ENCODE assay signal across 8 cellular contexts in genomic region chr11:45105233-45105992, GRCh38. TPM values are rescaled to one million over a fixed set of nuclear protein-coding genes. Genes with fewer than 3 reads are reported as not detected.
DNase-seq lines count a peak whose midpoint lies in the region; ATAC-seq and TF ChIP-seq lines count a peak whose summit lies in the region.

No MANE protein-coding gene starts in this region.

- H3K4me3 Mint-ChIP-seq in activated CD4-positive, alpha-beta memory T cell treated with anti-CD3 and anti-CD28 coated beads, Interleukin-2, amount 10 ng/mL, durations not matched to agents 7 days and 5 days: no peak overlapping the region
- no peak overlapping the region for H3K4me3 Mint-ChIP-seq in mesothelial cell of epicardium

- H3K27me3 Mint-ChIP-seq in activated CD4-positive, alpha-beta memory T cell treated with anti-CD3 and anti-CD28 coated beads, Interleukin-2, amount 10 ng/mL, durations not matched to agents 7 days and 5 days: peaks cover 20% of the 10 kb centered on the region
- H3K27me3 Mint-ChIP-seq in mesothelial cell of epicardium (ENCODE audit: low read depth): peaks cover 33% of the 10 kb centered on the region

- no peak overlapping the region for H3K4me3 ChIP-seq in effector memory CD4-positive, alpha-beta T cell (ENCODE audit: insufficient read depth, low read depth, low read length, poor library complexity, severe bottlenecking)

- H3K4me1 Mint-ChIP-seq in activated CD4-positive, alpha-beta memory T cell treated with anti-CD3 and anti-CD28 coated beads, Interleukin-2, amount 10 ng/mL, durations not matched to agents 7 days and 5 days: peaks cover 11% of the 10 kb centered on the region
- H3K4me1 Mint-ChIP-seq in mesothelial cell of epicardium: no peaks in the 10 kb centered on the region

- peak; percentile 98 for TF ChIP-seq CTCF in mesothelial cell of epicardium (IDR thresholded peaks at IDR 0.05; ENCODE audit: unreplicated experiment)

- ATAC-seq in HG02973 (IDR thresholded peaks at IDR 0.05; ENCODE audit: unreplicated experiment) (peak; percentile 64), HG02588 (IDR thresholded peaks at IDR 0.05; ENCODE audit: unreplicated experiment) (no peak)

- CTCF ChIA-PET in activated CD4-positive, alpha-beta memory T cell treated with anti-CD3 and anti-CD28 coated beads, Interleukin-2, amount 10 ng/mL, durations not matched to agents 7 days and 5 days (lab: Charles Lee): interaction anchor here (0.6 to 9.2 kb wide), 23 partner anchors 9 to 498 kb away, joined by 3 to 315 read pairs (median 3); no protein-coding TSS in a partner anchor

- peaks cover 8% of the 10 kb centered on the region for H3K4me1 ChIP-seq in effector memory CD4-positive, alpha-beta T cell (ENCODE audit: control insufficient read depth, insufficient read depth, low read length, poor library complexity, severe bottlenecking)

- H3K27ac ChIP-seq in effector memory CD4-positive, alpha-beta T cell (ENCODE audit: insufficient read depth, low read length, poor library complexity, severe bottlenecking): no peak overlapping the region

- POLR2A ChIA-PET in activated CD4-positive, alpha-beta memory T cell treated with anti-CD3 and anti-CD28 coated beads, Interleukin-2, amount 10 ng/mL, durations not matched to agents 7 days and 5 days (lab: Charles Lee): interaction anchor here (2.3 kb wide), 1 partner anchor 169 kb away, joined by 12 read pairs; no protein-coding TSS in a partner anchor

- H3K36me3 Mint-ChIP-seq in activated CD4-positive, alpha-beta memory T cell treated with anti-CD3 and anti-CD28 coated beads, Interleukin-2, amount 10 ng/mL, durations not matched to agents 7 days and 5 days (ENCODE audit: low read depth): no peaks in the 10 kb centered on the region
- H3K36me3 Mint-ChIP-seq in mesothelial cell of epicardium: no peaks in the 10 kb centered on the region

- no peaks in the 10 kb centered on the region for H3K9me3 ChIP-seq in effector memory CD4-positive, alpha-beta T cell (ENCODE audit: control insufficient read depth, low read length)

- no peak overlapping the region for H3K27ac Mint-ChIP-seq in activated CD4-positive, alpha-beta memory T cell treated with anti-CD3 and anti-CD28 coated beads, Interleukin-2, amount 10 ng/mL, durations not matched to agents 7 days and 5 days
- no peak overlapping the region for H3K27ac Mint-ChIP-seq in mesothelial cell of epicardium

- no peaks in the 10 kb centered on the region for H3K27me3 ChIP-seq in effector memory CD4-positive, alpha-beta T cell (replicated peaks; ENCODE audit: control insufficient read depth, insufficient read depth, low read length, poor library complexity, severe bottlenecking)

- no peaks in the 10 kb centered on the region for H3K36me3 ChIP-seq in effector memory CD4-positive, alpha-beta T cell (ENCODE audit: control insufficient read depth, insufficient read depth, low read length)

- no peaks in the 10 kb centered on the region for H3K9me3 Mint-ChIP-seq in activated CD4-positive, alpha-beta memory T cell treated with anti-CD3 and anti-CD28 coated beads, Interleukin-2, amount 10 ng/mL, durations not matched to agents 7 days and 5 days
- H3K9me3 Mint-ChIP-seq in mesothelial cell of epicardium: no peaks in the 10 kb centered on the region

- DNase-seq in DMS 273 (lab: John Stamatoyannopoulos, UW; ENCODE audit: unreplicated experiment): peak; percentile 89
- peak; percentile 93 for DNase-seq in NCI-H69 (lab: John Stamatoyannopoulos, UW)
- peak; percentile 59 for DNase-seq in activated CD4-positive, alpha-beta memory T cell treated with anti-CD3 and anti-CD28 coated beads, Interleukin-2, amount 10 ng/mL, durations not matched to agents 7 days and 5 days
- DNase-seq in effector memory CD4-positive, alpha-beta T cell: peak; percentile 28 to 44 (median 39)
- DNase-seq in mesothelial cell of epicardium (ENCODE audit: low spot score in 2 of 2, unreplicated experiment in 2 of 2): peak; percentile 63 to 84
- DNase-seq in stimulated activated CD8-positive, alpha-beta memory T cell treated with anti-CD3 and anti-CD28 coated beads, Interleukin-4, amount 100 ng/mL, for 4 hours (ENCODE audit: low read depth in 2 of 2, low spot score in 1 of 2): peak; percentile 29 to 35

RNA-seq across cellular contexts. Expression of gene PRDM11, which starts 41.0 kb away (rescaled TPM):
- total RNA-seq in activated CD4-positive, alpha-beta memory T cell treated with anti-CD3 and anti-CD28 coated beads, Interleukin-2, amount 10 ng/mL, durations not matched to agents 7 days and 5 days: under 1 TPM; 0.78 to 0.85 TPM
- total RNA-seq in mesothelial cell of epicardium: 56.9 to 60.9 TPM (median 60.2 TPM) in 3 replicates

Comparison
In these comparisons a context has a peak if more than half of its experiments do, and no peak if none do; other contexts are left out.
1. DNase-seq: peak in every context shown above with its lines; median percentile 93 in NCI-H69; 89 in DMS 273; 74 in mesothelial cell of epicardium; 59 in activated CD4-positive, alpha-beta memory T cell treated with anti-CD3 and anti-CD28 coated beads, Interleukin-2, amount 10 ng/mL, durations not matched to agents 7 days and 5 days; 39 in effector memory CD4-positive, alpha-beta T cell; 32 in stimulated activated CD8-positive, alpha-beta memory T cell treated with anti-CD3 and anti-CD28 coated beads, Interleukin-4, amount 100 ng/mL, for 4 hours.
2. RNA of gene PRDM11, which starts 41.0 kb away (total RNA-seq): 56.9 to 60.9 TPM in mesothelial cell of epicardium; 0.78 to 0.85 TPM in activated CD4-positive, alpha-beta memory T cell treated with anti-CD3 and anti-CD28 coated beads, Interleukin-2, amount 10 ng/mL, durations not matched to agents 7 days and 5 days; every median in the first group is over 10 times any median in the second.